ENCODE assay signal across 10 cellular contexts in genomic region chr5:43075319-43076293, GRCh38. TPM values are rescaled to one million over a fixed set of nuclear protein-coding genes. Genes with fewer than 3 reads are reported as not detected.
DNase-seq lines count a peak whose midpoint lies in the region; ATAC-seq and TF ChIP-seq lines count a peak whose summit lies in the region.
"Had no signal": no experiment of that assay in that cellular context is flagged by ENCODE, and none has a peak within 500 bp of the region (broad histone marks: within the 10 kb centered on the region; RNA-seq: fewer than 3 reads in every experiment).

No MANE protein-coding gene starts in this region.

- intact Hi-C loops in activated T-helper 1 cell treated with anti-CD3 and anti-CD28 coated beads, Interleukin-12 subunit alpha, Interleukin-12 subunit beta, Interleukin-2, Interleukin-4 antibody, amounts not matched to agents 30 ng/mL and 10 ng/mL and 1 ng/mL, durations not matched to agents 14 hours and 24 hours and 36 hours (cut with micrococcal nuclease): loop anchor here (2.0 kb wide), 3 partner anchors 29 to 407 kb away; partner anchors contain the start of genes NIM1K and TMEM267
- intact Hi-C loops in heart left ventricle (cut with DNase I): loop anchor here in 1 of 10 donors (10.0 kb wide), 1 partner anchor 309 kb away; no protein-coding TSS in a partner anchor

- peak overlapping the region; percentile 21 for H3K27ac Mint-ChIP-seq in activated T-helper 1 cell treated with anti-CD3 and anti-CD28 coated beads, Interleukin-12 subunit alpha, Interleukin-12 subunit beta, Interleukin-2, Interleukin-4 antibody, amounts not matched to agents 30 ng/mL and 10 ng/mL and 1 ng/mL, durations not matched to agents 14 hours and 24 hours and 36 hours

- ATAC-seq in heart left ventricle (peak in 3 of 4 donors; percentile 61 to 67 (median 62)), HG03175 (IDR thresholded peaks at IDR 0.05; ENCODE audit: unreplicated experiment) (no peak)

- H3K4me3 ChIP-seq in heart left ventricle (no peak overlapping the region), skeletal muscle tissue (ENCODE audit: low read length in 3 of 3) (peak overlapping the region in 2 of 3 donors; percentile 7 to 32)

- no peaks in the 10 kb centered on the region for H3K27me3 ChIP-seq in heart left ventricle
- no peaks in the 10 kb centered on the region for H3K27me3 ChIP-seq in skeletal muscle tissue (ENCODE audit: control insufficient read depth in 3 of 3, insufficient read depth in 3 of 3, low read length in 3 of 3)

- H3K9me3 Mint-ChIP-seq in activated T-helper 1 cell treated with anti-CD3 and anti-CD28 coated beads, Interleukin-12 subunit alpha, Interleukin-12 subunit beta, Interleukin-2, Interleukin-4 antibody, amounts not matched to agents 30 ng/mL and 10 ng/mL and 1 ng/mL, durations not matched to agents 14 hours and 24 hours and 36 hours: no peaks in the 10 kb centered on the region

- no peaks in the 10 kb centered on the region for H3K9me3 ChIP-seq in heart left ventricle
- H3K9me3 ChIP-seq in skeletal muscle tissue (ENCODE audit: control insufficient read depth in 3 of 3, low read length in 3 of 3): no peaks in the 10 kb centered on the region
- H3K9me3 ChIP-seq: SK-N-SH had no signal

- 43 to 55% (median 51%) methylated on average over 10 to 12 of the region's 12 CpGs for WGBS in heart left ventricle, 4 donors

- no peak overlapping the region for H3K4me3 Mint-ChIP-seq in activated T-helper 1 cell treated with anti-CD3 and anti-CD28 coated beads, Interleukin-12 subunit alpha, Interleukin-12 subunit beta, Interleukin-2, Interleukin-4 antibody, amounts not matched to agents 30 ng/mL and 10 ng/mL and 1 ng/mL, durations not matched to agents 14 hours and 24 hours and 36 hours

- H3K4me1 ChIP-seq in heart left ventricle (peaks cover 0 to 22% (median 10%) of the 10 kb centered on the region in 12 donors), skeletal muscle tissue (ENCODE audit: control insufficient read depth in 3 of 3, insufficient read depth in 3 of 3, low read length in 3 of 3) (peaks cover 8 to 15% (median 12%) of the 10 kb centered on the region in 3 donors)

- H3K27me3 Mint-ChIP-seq in activated T-helper 1 cell treated with anti-CD3 and anti-CD28 coated beads, Interleukin-12 subunit alpha, Interleukin-12 subunit beta, Interleukin-2, Interleukin-4 antibody, amounts not matched to agents 30 ng/mL and 10 ng/mL and 1 ng/mL, durations not matched to agents 14 hours and 24 hours and 36 hours (ENCODE audit: insufficient read depth): no peaks in the 10 kb centered on the region

- TF ChIP-seq CTCF in heart left ventricle (IDR thresholded peaks at IDR 0.05): no peak

- H3K36me3 ChIP-seq in heart left ventricle (peaks cover 0 to 48% (median 36%) of the 10 kb centered on the region in 9 donors), skeletal muscle tissue (ENCODE audit: control insufficient read depth in 3 of 3, insufficient read depth in 3 of 3, low read length in 3 of 3) (peaks cover 13 to 17% (median 14%) of the 10 kb centered on the region in 3 donors)

- DNase-seq in NCI-H187 (lab: John Stamatoyannopoulos, UW) (peak; percentile 80 to 93), heart left ventricle (peak in 3 of 5 donors; percentile 45 to 72 (median 62)), SHP77 treated with DMSO at 0.1 percent for 48 hours (lab: John Stamatoyannopoulos, UW) (no peak), SKM-1 treated with dmso at 0.1 percent for 144 hours (lab: John Stamatoyannopoulos, UW; ENCODE audit: unreplicated experiment) (no peak)
- DNase-seq in activated T-helper 1 cell treated with anti-CD3 and anti-CD28 coated beads, Interleukin-12 subunit alpha, Interleukin-12 subunit beta, Interleukin-2, Interleukin-4 antibody, amounts not matched to agents 30 ng/mL and 10 ng/mL and 1 ng/mL, durations not matched to agents 14 hours and 24 hours and 36 hours (ENCODE audit: low spot score): no peak
- DNase-seq: activated T-cell treated with anti-CD3 and anti-CD28 coated beads, Interleukin-2, amount 50 U/mL, for 48 hours; NCI-H2029; SK-N-SH had no signal

- peaks cover 31% of the 10 kb centered on the region for H3K4me1 Mint-ChIP-seq in activated T-helper 1 cell treated with anti-CD3 and anti-CD28 coated beads, Interleukin-12 subunit alpha, Interleukin-12 subunit beta, Interleukin-2, Interleukin-4 antibody, amounts not matched to agents 30 ng/mL and 10 ng/mL and 1 ng/mL, durations not matched to agents 14 hours and 24 hours and 36 hours (ENCODE audit: low read depth)

- peaks cover 25% of the 10 kb centered on the region for H3K36me3 Mint-ChIP-seq in activated T-helper 1 cell treated with anti-CD3 and anti-CD28 coated beads, Interleukin-12 subunit alpha, Interleukin-12 subunit beta, Interleukin-2, Interleukin-4 antibody, amounts not matched to agents 30 ng/mL and 10 ng/mL and 1 ng/mL, durations not matched to agents 14 hours and 24 hours and 36 hours (ENCODE audit: low read depth)

- peak overlapping the region; percentile 7 to 40 (median 29) for H3K9ac ChIP-seq in skeletal muscle tissue (ENCODE audit: low read depth in 1 of 3, low read length in 3 of 3)
- H3K9ac ChIP-seq: SK-N-SH had no signal

- peak overlapping the region in 11 of 12 donors; percentile 34 to 77 (median 50) for H3K27ac ChIP-seq in heart left ventricle
- H3K27ac ChIP-seq in skeletal muscle tissue (ENCODE audit: low read depth, low read length): peak overlapping the region; percentile 79

- no peak for TF ChIP-seq POLR2A in heart left ventricle (IDR thresholded peaks at IDR 0.05)

RNA-seq across cellular contexts. Expression of gene ANXA2R, which starts 35.5 kb away (rescaled TPM):
- 0.88 and 0.93 TPM in 2 replicates for total RNA-seq in activated T-helper 1 cell treated with anti-CD3 and anti-CD28 coated beads, Interleukin-12 subunit alpha, Interleukin-12 subunit beta, Interleukin-2, Interleukin-4 antibody, amounts not matched to agents 30 ng/mL and 10 ng/mL and 1 ng/mL, durations not matched to agents 14 hours and 24 hours and 36 hours
- total RNA-seq in heart left ventricle (1 to 10 TPM in 7 of 9 donors, under 1 TPM in 2; 0.49 to 2.4 (median 1.4) TPM), skeletal muscle tissue (1.6 TPM)
- polyA plus RNA-seq in heart left ventricle: 1 to 10 TPM; 1.1 to 2.0 TPM

RNA-seq across cellular contexts. Expression of gene ZNF131, which starts 45.1 kb away (rescaled TPM):
- total RNA-seq in activated T-helper 1 cell treated with anti-CD3 and anti-CD28 coated beads, Interleukin-12 subunit alpha, Interleukin-12 subunit beta, Interleukin-2, Interleukin-4 antibody, amounts not matched to agents 30 ng/mL and 10 ng/mL and 1 ng/mL, durations not matched to agents 14 hours and 24 hours and 36 hours: 38.3 and 40.2 TPM in 2 replicates
- total RNA-seq in heart left ventricle (10 to 100 TPM; 10.9 to 21.6 (median 13.3) TPM), skeletal muscle tissue (32.9 TPM)
- 10 to 100 TPM; 14.1 to 18.5 TPM for polyA plus RNA-seq in heart left ventricle

Comparison
In these comparisons a context has a peak if more than half of its experiments do, and no peak if none do; other contexts are left out.
1. DNase-seq: peak in NCI-H187 (2 of 2) and heart left ventricle (3 of 5); none in activated T-helper 1 cell treated with anti-CD3 and anti-CD28 coated beads, Interleukin-12 subunit alpha, Interleukin-12 subunit beta, Interleukin-2, Interleukin-4 antibody, amounts not matched to agents 30 ng/mL and 10 ng/mL and 1 ng/mL, durations not matched to agents 14 hours and 24 hours and 36 hours (single experiment), SHP77 treated with DMSO at 0.1 percent for 48 hours (single experiment) and SKM-1 treated with dmso at 0.1 percent for 144 hours (single experiment).
2. H3K4me3 ChIP-seq: peak in skeletal muscle tissue (2 of 3); none in heart left ventricle (0 of 12).